ENCODE assay signal across 12 cellular contexts in genomic region chr17:31919802-31920525, GRCh38. TPM values are rescaled to one million over a fixed set of nuclear protein-coding genes. Genes with fewer than 3 reads are reported as not detected.
DNase-seq lines count a peak whose midpoint lies in the region; ATAC-seq and TF ChIP-seq lines count a peak whose summit lies in the region.
"Had no signal": no experiment of that assay in that cellular context is flagged by ENCODE, and none has a peak within 500 bp of the region (broad histone marks: within the 10 kb centered on the region; RNA-seq: fewer than 3 reads in every experiment).

No MANE protein-coding gene starts in this region.

- TF ChIP-seq CTCF in cardiac fibroblast (IDR thresholded peaks at IDR 0.05; ENCODE audit: low read depth, low read length), result no peak
- TF ChIP-seq CTCF in omental fat pad (IDR thresholded peaks at IDR 0.05), result no peak

- H3K9me3 Mint-ChIP-seq in activated CD8-positive, alpha-beta memory T cell treated with anti-CD3 and anti-CD28 coated beads, Interleukin-2, amount 10 ng/mL, durations not matched to agents 7 days and 5 days (ENCODE audit: low read depth), result no peaks in the 10 kb centered on the region
- H3K9me3 Mint-ChIP-seq: naive B cell had no signal

- no peaks in the 10 kb centered on the region for H3K36me3 Mint-ChIP-seq in activated CD8-positive, alpha-beta memory T cell treated with anti-CD3 and anti-CD28 coated beads, Interleukin-2, amount 10 ng/mL, durations not matched to agents 7 days and 5 days
- H3K36me3 Mint-ChIP-seq: naive B cell had no signal

- H3K4me3 ChIP-seq in cardiac fibroblast (replicated peaks in 1 of 2; ENCODE audit: low read depth in 2 of 2, low read length in 2 of 2), result no peak overlapping the region
- H3K4me3 ChIP-seq: vagina had no signal

- in situ Hi-C loops in SK-MEL-5 (cut with HindIII; ENCODE audit: low pct_unique_long_range_greater_than_20kb, low sequenced_read_pairs), result no loop called here

- no peak overlapping the region for H3K4me3 Mint-ChIP-seq in activated CD8-positive, alpha-beta memory T cell treated with anti-CD3 and anti-CD28 coated beads, Interleukin-2, amount 10 ng/mL, durations not matched to agents 7 days and 5 days
- H3K4me3 Mint-ChIP-seq: naive B cell had no signal

- peaks cover 4% of the 10 kb centered on the region for H3K4me1 Mint-ChIP-seq in activated CD8-positive, alpha-beta memory T cell treated with anti-CD3 and anti-CD28 coated beads, Interleukin-2, amount 10 ng/mL, durations not matched to agents 7 days and 5 days

- peaks cover 40% of the 10 kb centered on the region for H3K27me3 Mint-ChIP-seq in activated CD8-positive, alpha-beta memory T cell treated with anti-CD3 and anti-CD28 coated beads, Interleukin-2, amount 10 ng/mL, durations not matched to agents 7 days and 5 days

- no peak for DNase-seq in activated CD8-positive, alpha-beta memory T cell treated with anti-CD3 and anti-CD28 coated beads, Interleukin-2, amount 10 ng/mL, durations not matched to agents 7 days and 5 days
- no peak for DNase-seq in activated CD8-positive, alpha-beta memory T cell treated with anti-CD3 and anti-CD28 coated beads, Interleukin-2, amount 50 U/mL, for 48 hours
- DNase-seq in SK-MEL-5 (ENCODE audit: low read depth, low spot score), result peak; percentile 20
- peak; percentile 28 to 75 for DNase-seq in cardiac fibroblast (ENCODE audit: low read depth in 2 of 2)
- peak; percentile 35 for DNase-seq in stimulated activated CD4-positive, alpha-beta T cell treated with anti-CD3 and anti-CD28 coated beads, Interleukin-4, amount 100 ng/mL, for 24 hours
- no peak for DNase-seq in NCI-H345 treated with DMSO at 0.1 percent for 48 hours (lab: John Stamatoyannopoulos, UW; ENCODE audit: unreplicated experiment)
- no peak for DNase-seq in omental fat pad (ENCODE audit: low spot score)
- DNase-seq in hippocampal formation (lab: John Stamatoyannopoulos, UW), result no peak
- DNase-seq: naive B cell had no signal

- CTCF ChIA-PET in activated CD8-positive, alpha-beta memory T cell treated with anti-CD3 and anti-CD28 coated beads, Interleukin-2, amount 10 ng/mL, durations not matched to agents 7 days and 5 days (lab: Charles Lee), result interaction anchor here (0.8 kb wide), 1 partner anchor 17 kb away, joined by 4 read pairs; no protein-coding TSS in a partner anchor

- peak; percentile 45 for ATAC-seq in activated CD8-positive, alpha-beta memory T cell treated with anti-CD3 and anti-CD28 coated beads, Interleukin-2, amount 10 ng/mL, durations not matched to agents 7 days and 5 days
- ATAC-seq in omental fat pad (ENCODE audit: low FRiP score), result no peak
- ATAC-seq: foreskin keratinocyte, sciatic nerve had no signal

- H3K27ac Mint-ChIP-seq in activated CD8-positive, alpha-beta memory T cell treated with anti-CD3 and anti-CD28 coated beads, Interleukin-2, amount 10 ng/mL, durations not matched to agents 7 days and 5 days, result no peak overlapping the region

RNA-seq across cellular contexts. Expression of gene SUZ12, which starts 16.8 kb away (rescaled TPM):
- 10 to 100 TPM; 70.3 to 80.9 TPM for total RNA-seq in activated CD8-positive, alpha-beta memory T cell treated with anti-CD3 and anti-CD28 coated beads, Interleukin-2, amount 10 ng/mL, durations not matched to agents 7 days and 5 days
- 23.7 and 25.1 TPM in 2 replicates for total RNA-seq in SK-MEL-5 (2014; rRNA removed; shearing (Covaris generic))
- 24.9 and 36.1 TPM in 2 replicates for polyA plus RNA-seq in SK-MEL-5 (2015; cell fraction: cytosol; rRNA removed)
- 37.5 and 40.3 TPM in 2 replicates for polyA plus RNA-seq in SK-MEL-5 (2015; cell fraction: nucleus; rRNA removed)
- total RNA-seq in omental fat pad, result 10 to 100 TPM; 14.6 to 21.8 (median 17.5) TPM

RNA-seq across cellular contexts. Expression of gene UTP6, which starts 18.5 kb away (rescaled TPM):
- total RNA-seq in activated CD8-positive, alpha-beta memory T cell treated with anti-CD3 and anti-CD28 coated beads, Interleukin-2, amount 10 ng/mL, durations not matched to agents 7 days and 5 days, result 100 to 1,000 TPM in 1 of 2 experiments, 10 to 100 TPM in 1; 84.9 to 105 TPM
- total RNA-seq in SK-MEL-5 (2014; rRNA removed; shearing (Covaris generic)), result 51.9 and 59.3 TPM in 2 replicates
- polyA plus RNA-seq in SK-MEL-5 (2015; cell fraction: cytosol; rRNA removed), result 28.5 and 37.6 TPM in 2 replicates
- 104 TPM in 2 replicates for polyA plus RNA-seq in SK-MEL-5 (2015; cell fraction: nucleus; rRNA removed)
- total RNA-seq in omental fat pad, result 10 to 100 TPM; 22.5 to 56.1 (median 31.9) TPM

Comparison
In these comparisons a context has a peak if more than half of its experiments do, and no peak if none do; other contexts are left out.
1. DNase-seq: peak in SK-MEL-5 (single experiment), cardiac fibroblast (2 of 2) and stimulated activated CD4-positive, alpha-beta T cell treated with anti-CD3 and anti-CD28 coated beads, Interleukin-4, amount 100 ng/mL, for 24 hours (single experiment); none in activated CD8-positive, alpha-beta memory T cell treated with anti-CD3 and anti-CD28 coated beads, Interleukin-2, amount 10 ng/mL, durations not matched to agents 7 days and 5 days (single experiment), activated CD8-positive, alpha-beta memory T cell treated with anti-CD3 and anti-CD28 coated beads, Interleukin-2, amount 50 U/mL, for 48 hours (single experiment), NCI-H345 treated with DMSO at 0.1 percent for 48 hours (single experiment), omental fat pad (single experiment) and hippocampal formation (0 of 2).